ENCODE assay signal across 8 cellular contexts in the genomic region with DNA sequence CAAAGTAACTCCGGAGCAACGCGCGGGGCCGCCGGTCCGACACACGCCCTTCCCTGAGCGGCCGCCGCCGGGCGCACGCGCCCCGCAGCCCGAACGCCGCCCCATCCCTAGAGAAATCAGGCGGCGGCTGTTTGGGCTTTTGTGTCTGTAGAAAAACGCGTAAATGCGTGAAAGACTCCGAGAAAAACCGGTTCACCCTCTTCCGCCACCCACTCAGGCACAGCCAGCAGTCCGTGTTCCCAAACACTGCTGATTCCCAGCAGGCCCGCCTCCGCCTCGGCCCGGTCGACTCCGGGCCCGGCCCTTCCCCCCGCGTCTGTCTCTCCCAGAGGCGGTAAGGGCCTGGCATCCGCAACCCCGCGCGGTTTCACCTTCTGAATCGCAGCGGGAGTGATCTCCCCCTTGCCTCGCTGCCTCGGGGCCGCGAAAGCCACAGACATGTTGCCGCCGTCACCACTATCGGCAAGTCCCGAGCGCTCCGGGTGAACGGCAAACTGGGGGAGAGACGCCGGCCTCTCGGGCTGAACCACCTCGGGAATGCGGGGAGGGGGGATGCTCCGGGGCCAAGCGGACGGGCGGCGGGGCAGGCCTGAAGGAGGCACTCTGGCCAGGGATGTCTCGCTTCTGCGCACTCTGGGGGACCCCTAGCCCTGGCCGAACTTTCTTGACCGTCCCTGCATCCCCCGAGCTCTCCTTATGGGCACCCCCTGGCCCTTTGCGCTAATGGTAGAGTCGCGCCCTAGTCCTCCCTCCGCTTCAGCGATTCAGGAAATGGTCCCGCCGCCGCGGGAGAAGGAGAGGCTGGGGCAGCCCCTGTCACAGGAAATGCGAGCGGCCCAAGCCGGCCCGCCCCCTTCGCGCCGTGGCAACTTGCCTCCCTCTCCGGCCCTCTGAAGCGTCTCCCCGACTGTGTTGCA. TPM values are rescaled to one million over a fixed set of nuclear protein-coding genes. Genes with fewer than 3 reads are reported as not detected.
DNase-seq lines count a peak whose midpoint lies in the region; ATAC-seq and TF ChIP-seq lines count a peak whose summit lies in the region.

A gene with protein sequence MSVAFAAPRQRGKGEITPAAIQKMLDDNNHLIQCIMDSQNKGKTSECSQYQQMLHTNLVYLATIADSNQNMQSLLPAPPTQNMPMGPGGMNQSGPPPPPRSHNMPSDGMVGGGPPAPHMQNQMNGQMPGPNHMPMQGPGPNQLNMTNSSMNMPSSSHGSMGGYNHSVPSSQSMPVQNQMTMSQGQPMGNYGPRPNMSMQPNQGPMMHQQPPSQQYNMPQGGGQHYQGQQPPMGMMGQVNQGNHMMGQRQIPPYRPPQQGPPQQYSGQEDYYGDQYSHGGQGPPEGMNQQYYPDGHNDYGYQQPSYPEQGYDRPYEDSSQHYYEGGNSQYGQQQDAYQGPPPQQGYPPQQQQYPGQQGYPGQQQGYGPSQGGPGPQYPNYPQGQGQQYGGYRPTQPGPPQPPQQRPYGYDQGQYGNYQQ (minus strand): TSS at position 484 of the 917 bp plus-strand sequence. CDS start 44 bp downstream, at position 440.

- CTCF ChIA-PET in OCI-LY7 (lab: Charles Lee; ENCODE audit: unreplicated experiment), result no interaction called here

- BruUV-seq in OCI-LY7 (replicated peaks; lab: Mats Ljungman, UMichigan), result no TSS peak

- peak within 1 kb of the TSS; percentile 78 for H3K4me2 ChIP-seq in OCI-LY7 (ENCODE audit: low read length)

- ATAC-seq in GM21447 (IDR thresholded peaks at IDR 0.05; ENCODE audit: unreplicated experiment), result peak; percentile 82

- POLR2A ChIA-PET in OCI-LY7 (lab: Charles Lee), result interaction anchor here (0.6 to 1.3 kb wide), 6 partner anchors 14 to 164 kb away, joined by 3 to 4 read pairs (median 3); no protein-coding TSS in a partner anchor

- H3K27me3 ChIP-seq in HUES64 (ENCODE audit: insufficient read depth, low read length) (no peaks in the 10 kb centered on the region), mononuclear cell (ENCODE audit: insufficient read depth, low read length) (no peaks in the 10 kb centered on the region)

- peak; percentile 97 for DNase-seq in D341Med (ENCODE audit: low spot score)
- DNase-seq in OCI-LY7 (ENCODE audit: low spot score), result peak; percentile 98
- peak; percentile 86 for DNase-seq in activated T-cell treated with anti-CD3 and anti-CD28 coated beads for 24 hours (ENCODE audit: low read depth)
- peak; percentile 86 for DNase-seq in epidermal melanocyte (ENCODE audit: insufficient read length, low spot score)
- peak; percentile 75 to 84 for DNase-seq in stimulated activated CD8-positive, alpha-beta memory T cell treated with anti-CD3 and anti-CD28 coated beads, Interleukin-4, amount 100 ng/mL, for 1 hour (ENCODE audit: low read depth in 2 of 2, low spot score in 1 of 2)

- under 1% methylated on average over 89 of the region's 89 CpGs for WGBS in HUES64

- peak; percentile 26; the same call in 1 of the 2 replicates for TF ChIP-seq CTCF in OCI-LY7 (conservative IDR thresholded peaks at IDR 0.05; ENCODE audit: low read length)

- peaks cover 17% of the 10 kb centered on the region for H3K4me1 ChIP-seq in HUES64 (ENCODE audit: insufficient read depth, low read length)
- peaks cover 44% of the 10 kb centered on the region for H3K4me1 ChIP-seq in OCI-LY7 (ENCODE audit: insufficient read depth, low read length, poor library complexity, severe bottlenecking)
- peaks cover 20% of the 10 kb centered on the region for H3K4me1 ChIP-seq in mononuclear cell (ENCODE audit: insufficient read depth, low read length)

- H3K4me3 ChIP-seq in HUES64 (ENCODE audit: low read length), result peak within 1 kb of the TSS; percentile 99
- H3K4me3 ChIP-seq in OCI-LY7 (ENCODE audit: low read depth, low read length, poor library complexity, severe bottlenecking), result peak within 1 kb of the TSS; percentile 97
- H3K4me3 ChIP-seq in mononuclear cell (ENCODE audit: low read length), result peak within 1 kb of the TSS; percentile 96

- H3K9me2 ChIP-seq in OCI-LY7 (ENCODE audit: insufficient read depth, low read length), result no peaks in the 10 kb centered on the region

- peaks cover 45% of the 10 kb centered on the region for H3K79me2 ChIP-seq in OCI-LY7 (ENCODE audit: insufficient read depth, low read depth, low read length)

- H3K36me3 ChIP-seq in HUES64 (ENCODE audit: insufficient read depth, low read length), result peaks cover 22% of the 10 kb centered on the region
- H3K36me3 ChIP-seq in OCI-LY7 (ENCODE audit: insufficient read depth, low read length), result peaks cover 29% of the 10 kb centered on the region

- H3K27ac ChIP-seq in HUES64 (ENCODE audit: low read depth, low read length), result peak within 1 kb of the TSS; percentile 96
- H3K27ac ChIP-seq in OCI-LY7 (ENCODE audit: low read depth, low read length, poor library complexity, severe bottlenecking), result peak within 1 kb of the TSS; percentile 90

- peaks cover 23% of the 10 kb centered on the region; the same call in 1 of the 2 replicates for H4K20me1 ChIP-seq in OCI-LY7 (ENCODE audit: insufficient read depth, low read length)

- H3K9ac ChIP-seq in HUES64 (ENCODE audit: low read depth, low read length), result peak within 1 kb of the TSS; percentile 94

- no peaks in the 10 kb centered on the region for H3K9me3 ChIP-seq in HUES64 (ENCODE audit: insufficient read depth, low read depth, low read length)
- no peaks in the 10 kb centered on the region for H3K9me3 ChIP-seq in OCI-LY7 (ENCODE audit: low read length)
- H3K9me3 ChIP-seq in mononuclear cell (ENCODE audit: low read depth, low read length), result no peaks in the 10 kb centered on the region

- intact Hi-C loops in OCI-LY7 (cut with micrococcal nuclease; ENCODE audit: unreplicated experiment), result loop anchor here (1.0 kb wide), 2 partner anchors 101 to 137 kb away; no protein-coding TSS in a partner anchor

- peak within 1 kb of the TSS; percentile 72 for H2AFZ ChIP-seq in OCI-LY7 (ENCODE audit: low read length)

RNA-seq across cellular contexts. Expression of the gene that starts here (rescaled TPM):
- polyA plus RNA-seq in HUES64 (2013, experiment 1 of 2), result 60.6 TPM
- polyA plus RNA-seq in HUES64 (2013, experiment 2 of 2), result 65.2 TPM
- total RNA-seq in OCI-LY7 (2014; rRNA removed; shearing (Covaris generic)), result 116 and 155 TPM in 2 replicates
- total RNA-seq in OCI-LY7 (2022), result 192 and 197 TPM in 2 replicates
- total RNA-seq in mononuclear cell, result 85.8 TPM

Comparison
In these comparisons a context has a peak if more than half of its experiments do, and no peak if none do; other contexts are left out.
1. Peak in every context shown above with its lines: DNase-seq, ATAC-seq, H3K4me3 ChIP-seq and H3K27ac ChIP-seq.